In the genomic region with DNA sequence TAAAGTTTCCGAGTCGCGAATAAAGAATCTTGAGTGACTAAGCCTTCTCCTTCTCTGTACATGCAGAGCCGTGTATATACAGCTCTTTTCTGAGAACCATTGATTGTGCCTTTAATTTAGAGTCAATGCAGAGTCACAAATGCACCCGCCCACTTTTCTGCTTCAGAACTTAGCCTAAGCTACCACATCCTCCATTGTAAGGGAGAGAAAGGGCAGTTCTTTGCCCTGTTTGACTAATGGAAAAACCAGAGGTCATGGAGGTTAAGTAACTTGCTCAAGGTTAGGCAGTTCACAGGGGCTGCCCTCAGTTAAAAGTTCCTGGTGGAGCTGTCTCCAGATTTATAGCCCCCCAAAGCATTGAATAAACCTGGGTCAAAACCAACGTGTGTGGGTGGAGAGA, we compare ENCODE assay signal across 12 cellular contexts.
DNase-seq lines count a peak whose midpoint lies in the region; ATAC-seq, FAIRE-seq and TF ChIP-seq lines count a peak whose summit lies in the region.
"Had no signal": no experiment of that assay in that cellular context is flagged by ENCODE, and none has a peak within 500 bp of the region (broad histone marks: within the 10 kb centered on the region; RNA-seq: fewer than 3 reads in every experiment).

No MANE protein-coding gene starts in this region.

- peak; percentile 52 for ATAC-seq in activated CD8-positive, alpha-beta T cell treated with anti-CD3 and anti-CD28 coated beads, Interleukin-2, amount 10 ng/mL, durations not matched to agents 7 days and 5 days

- H3K9ac ChIP-seq in mammary epithelial cell (ENCODE audit: insufficient read depth, low read length) (no peak overlapping the region), muscle layer of colon (ENCODE audit: low read length) (no peak overlapping the region)

- no peak overlapping the region for H3K4me2 ChIP-seq in mammary epithelial cell (ENCODE audit: insufficient read depth, low read depth, low read length)
- no peak overlapping the region for H3K4me2 ChIP-seq in hepatocyte

- no peak overlapping the region for H3K4me3 ChIP-seq in breast epithelium
- no peak overlapping the region for H3K4me3 ChIP-seq in mammary epithelial cell (replicated peaks in 1 of 3; ENCODE audit: insufficient read depth in 1 of 3, low read depth in 2 of 3, low read length in 3 of 3)
- no peak overlapping the region for H3K4me3 ChIP-seq in muscle layer of colon (ENCODE audit: low read depth in 1 of 2, low read length in 2 of 2)
- H3K4me3 ChIP-seq in tibial artery = no peak overlapping the region
- H3K4me3 ChIP-seq in hepatocyte = no peak overlapping the region

- FAIRE-seq in D721Med (lab: Jason Lieb, UNC) = no peak

- no peak overlapping the region for H3K4me3 Mint-ChIP-seq in activated CD8-positive, alpha-beta T cell treated with anti-CD3 and anti-CD28 coated beads, Interleukin-2, amount 10 ng/mL, durations not matched to agents 7 days and 5 days
- H3K4me3 Mint-ChIP-seq: central memory CD8-positive, alpha-beta T cell had no signal

- H3K4me1 Mint-ChIP-seq in activated CD8-positive, alpha-beta T cell treated with anti-CD3 and anti-CD28 coated beads, Interleukin-2, amount 10 ng/mL, durations not matched to agents 7 days and 5 days (ENCODE audit: low read depth) = peaks cover 62% of the 10 kb centered on the region

- intact Hi-C loops in breast epithelium (cut with DNase I; ENCODE audit: low total_unique reads) = no loop called here
- intact Hi-C loops in mammary epithelial cell (cut with micrococcal nuclease) = no loop called here
- intact Hi-C loops in tibial artery (cut with DNase I; ENCODE audit: low total_unique reads) = loop anchor here (5.0 to 10.0 kb wide), 2 partner anchors 93 to 454 kb away; no protein-coding TSS in a partner anchor

- H3K9me3 ChIP-seq in breast epithelium (no peaks in the 10 kb centered on the region), mammary epithelial cell (replicated peaks; ENCODE audit: insufficient read depth, low read length) (no peaks in the 10 kb centered on the region), muscle layer of colon (ENCODE audit: low read length) (no peaks in the 10 kb centered on the region), tibial artery (no peaks in the 10 kb centered on the region), hepatocyte (ENCODE audit: low read depth) (no peaks in the 10 kb centered on the region)

- WGBS in mammary epithelial cell (ENCODE audit: low coverage, missing lambda C conversion rate) = 92% methylated on average over 6 of the region's 6 CpGs
- 79% methylated on average over 6 of the region's 6 CpGs for WGBS in hepatocyte (ENCODE audit: low lambda C conversion rate, missing lambda C conversion rate)

- H4K20me1 ChIP-seq in mammary epithelial cell (ENCODE audit: insufficient read depth, low read length) = no peaks in the 10 kb centered on the region
- no peaks in the 10 kb centered on the region for H4K20me1 ChIP-seq in hepatocyte (ENCODE audit: insufficient read depth, poor library complexity, severe bottlenecking)

- H3K27me3 Mint-ChIP-seq in activated CD8-positive, alpha-beta T cell treated with anti-CD3 and anti-CD28 coated beads, Interleukin-2, amount 10 ng/mL, durations not matched to agents 7 days and 5 days (ENCODE audit: low read depth) = no peaks in the 10 kb centered on the region
- H3K27me3 Mint-ChIP-seq: central memory CD8-positive, alpha-beta T cell had no signal

- TF ChIP-seq CTCF in breast epithelium (IDR thresholded peaks at IDR 0.05) (no peak), mammary epithelial cell (conservative IDR thresholded peaks at IDR 0.05 in 1 of 2, IDR thresholded peaks at IDR 0.05 in 1 of 2; ENCODE audit: extremely low read depth in 1 of 2, insufficient read depth in 1 of 2, low read depth in 1 of 2, low read length in 2 of 2) (no peak), tibial artery (IDR thresholded peaks at IDR 0.05) (no peak), hepatocyte (IDR thresholded peaks at IDR 0.05; ENCODE audit: poor library complexity) (no peak), D721Med (IDR thresholded peaks at IDR 0.05; ENCODE audit: insufficient read depth, missing control alignments) (no peak)

- BruUV-seq in mammary epithelial cell (replicated peaks; lab: Mats Ljungman, UMichigan) = no TSS peak

- H3K79me2 ChIP-seq in mammary epithelial cell (ENCODE audit: insufficient read depth, low read length) (no peaks in the 10 kb centered on the region), hepatocyte (no peaks in the 10 kb centered on the region)

- H3K27ac ChIP-seq in breast epithelium (peak overlapping the region; percentile 57 to 96), mammary epithelial cell (ENCODE audit: insufficient read depth, low read depth, low read length) (no peak overlapping the region), muscle layer of colon (ENCODE audit: low read depth, low read length) (peak overlapping the region; percentile 35), tibial artery (peak overlapping the region; percentile 87), hepatocyte (no peak overlapping the region)

- H3K27me3 ChIP-seq in breast epithelium (no peaks in the 10 kb centered on the region), mammary epithelial cell (ENCODE audit: insufficient read depth, low read length) (no peaks in the 10 kb centered on the region), muscle layer of colon (ENCODE audit: control insufficient read depth in 1 of 2, insufficient read depth in 2 of 2, low read length in 2 of 2) (no peaks in the 10 kb centered on the region), tibial artery (no peaks in the 10 kb centered on the region), hepatocyte (no peaks in the 10 kb centered on the region)

- no peak overlapping the region for H2AFZ ChIP-seq in mammary epithelial cell (ENCODE audit: low read depth, low read length)
- H2AFZ ChIP-seq in hepatocyte = no peak overlapping the region

- POLR2A ChIA-PET in activated CD8-positive, alpha-beta T cell treated with anti-CD3 and anti-CD28 coated beads, Interleukin-2, amount 10 ng/mL, durations not matched to agents 7 days and 5 days (lab: Charles Lee) = interaction anchor here (0.6 to 1.9 kb wide), 5 partner anchors 9 to 378 kb away, joined by 4 to 11 read pairs (median 6); no protein-coding TSS in a partner anchor

- no peak for TF ChIP-seq POLR2A in breast epithelium (IDR thresholded peaks at IDR 0.05)

- H3K27ac Mint-ChIP-seq in activated CD8-positive, alpha-beta T cell treated with anti-CD3 and anti-CD28 coated beads, Interleukin-2, amount 10 ng/mL, durations not matched to agents 7 days and 5 days = peak overlapping the region; percentile 58

- CTCF ChIA-PET in mammary epithelial cell (lab: Charles Lee; ENCODE audit: low non-redundant PET) = no interaction called here
- CTCF ChIA-PET in activated CD8-positive, alpha-beta T cell treated with anti-CD3 and anti-CD28 coated beads, Interleukin-2, amount 10 ng/mL, durations not matched to agents 7 days and 5 days (lab: Charles Lee) = interaction anchor here (1.1 to 3.2 kb wide), 6 partner anchors 10 to 94 kb away, joined by 3 to 14 read pairs (median 6); no protein-coding TSS in a partner anchor

- no peak for DNase-seq in breast epithelium (ENCODE audit: low spot score in 2 of 2)
- DNase-seq in mammary epithelial cell = no peak
- peak; percentile 45 for DNase-seq in activated CD8-positive, alpha-beta T cell treated with anti-CD3 and anti-CD28 coated beads, Interleukin-2, amount 10 ng/mL, durations not matched to agents 7 days and 5 days
- DNase-seq in tibial artery = no peak
- no peak for DNase-seq in hepatocyte (ENCODE audit: low spot score)
- DNase-seq in GDM1 (lab: John Stamatoyannopoulos, UW) = no peak
- no peak for DNase-seq in D721Med (ENCODE audit: insufficient read length, low spot score)
- DNase-seq: DMS79, NCI-H146, NCI-H69 had no signal

- H3K36me3 ChIP-seq in breast epithelium (no peaks in the 10 kb centered on the region), mammary epithelial cell (ENCODE audit: insufficient read depth, low read length) (no peaks in the 10 kb centered on the region), muscle layer of colon (ENCODE audit: insufficient read depth, low read length) (no peaks in the 10 kb centered on the region), tibial artery (no peaks in the 10 kb centered on the region), hepatocyte (replicated peaks; ENCODE audit: insufficient read depth, low read depth) (no peaks in the 10 kb centered on the region)

- dilution Hi-C loops in mammary epithelial cell (cut with HindIII; ENCODE audit: low sequenced_read_pairs) = no loop called here

- H3K4me1 ChIP-seq in breast epithelium = peaks cover 13 to 36% of the 10 kb centered on the region in 2 donors
- H3K4me1 ChIP-seq in mammary epithelial cell (ENCODE audit: insufficient read depth, low read length) = peaks cover 22% of the 10 kb centered on the region
- peaks cover 37% of the 10 kb centered on the region for H3K4me1 ChIP-seq in muscle layer of colon (ENCODE audit: insufficient read depth, low read length)
- peaks cover 3 to 64% (median 49%) of the 10 kb centered on the region in 4 donors for H3K4me1 ChIP-seq in tibial artery
- peaks cover 24% of the 10 kb centered on the region for H3K4me1 ChIP-seq in hepatocyte (ENCODE audit: insufficient read depth)

- in situ Hi-C loops in mammary epithelial cell (cut with MboI; ENCODE audit: low sequenced_read_pairs in 2 of 2) = no loop called here

- peaks cover 2% of the 10 kb centered on the region for H3K36me3 Mint-ChIP-seq in activated CD8-positive, alpha-beta T cell treated with anti-CD3 and anti-CD28 coated beads, Interleukin-2, amount 10 ng/mL, durations not matched to agents 7 days and 5 days (ENCODE audit: low read depth)

- H3K9me2 ChIP-seq in hepatocyte (replicated peaks; ENCODE audit: insufficient read depth) = no peaks in the 10 kb centered on the region

- H3K9me3 Mint-ChIP-seq in activated CD8-positive, alpha-beta T cell treated with anti-CD3 and anti-CD28 coated beads, Interleukin-2, amount 10 ng/mL, durations not matched to agents 7 days and 5 days (ENCODE audit: insufficient read depth) = no peaks in the 10 kb centered on the region
- H3K9me3 Mint-ChIP-seq: central memory CD8-positive, alpha-beta T cell had no signal

Comparison
In these comparisons a context has a peak if more than half of its experiments do, and no peak if none do; other contexts are left out.
1. H3K27ac ChIP-seq: peak in breast epithelium (2 of 2), muscle layer of colon (single experiment) and tibial artery (2 of 2); none in mammary epithelial cell (single experiment) and hepatocyte (single experiment).